9 cellular contexts compared by ENCODE assay signal in genomic region chr19:47848871-47849473, GRCh38. TPM values are rescaled to one million over a fixed set of nuclear protein-coding genes. Genes with fewer than 3 reads are reported as not detected.
DNase-seq lines count a peak whose midpoint lies in the region; ATAC-seq, FAIRE-seq and TF ChIP-seq lines count a peak whose summit lies in the region.
"Had no signal": no experiment of that assay in that cellular context is flagged by ENCODE, and none has a peak within 500 bp of the region (broad histone marks: within the 10 kb centered on the region; RNA-seq: fewer than 3 reads in every experiment).

No MANE protein-coding gene starts in this region.

- no peak for TF ChIP-seq CTCF in tibial artery (IDR thresholded peaks at IDR 0.05)

- peaks cover 12% of the 10 kb centered on the region for H3K4me1 ChIP-seq in HUES64 (ENCODE audit: insufficient read depth, low read length)
- peaks cover 18% of the 10 kb centered on the region for H3K4me1 ChIP-seq in iPS-18a (ENCODE audit: control insufficient read depth, low read depth, low read length)
- H3K4me1 ChIP-seq in tibial artery: no peaks in the 10 kb centered on the region

- ATAC-seq in GM18505 (IDR thresholded peaks at IDR 0.05; ENCODE audit: unreplicated experiment) (no peak), GM19023 (IDR thresholded peaks at IDR 0.05; ENCODE audit: unreplicated experiment) (no peak)

- peak; percentile 9 for DNase-seq in ACHN
- peak; percentile 32 for DNase-seq in activated T-cell treated with anti-CD3 and anti-CD28 coated beads, Interleukin-2, amount 50 U/mL, for 1 hour
- DNase-seq in tibial artery: no peak
- DNase-seq in GM12892 (ENCODE audit: insufficient read length): no peak

- no peak for FAIRE-seq in GM12892 (lab: Jason Lieb, UNC)
- FAIRE-seq: colon had no signal

- H3K27me3 ChIP-seq in HUES64 (ENCODE audit: insufficient read depth, low read length) (no peaks in the 10 kb centered on the region), iPS-18a (ENCODE audit: control insufficient read depth, insufficient read depth, low read length) (no peaks in the 10 kb centered on the region), tibial artery (peaks cover 0 to 63% of the 10 kb centered on the region in 2 donors)

- TF ChIP-seq POLR2A in GM18505 (IDR thresholded peaks at IDR 0.05; ENCODE audit: borderline replicate concordance, extremely low read depth, insufficient read depth, insufficient read length) (no peak), GM12892 (IDR thresholded peaks at IDR 0.05; ENCODE audit: low read depth, low read length) (no peak)

- WGBS in HUES64: 3% methylated on average over 20 of the region's 22 CpGs

- H3K9me3 ChIP-seq in HUES64 (ENCODE audit: insufficient read depth, low read depth, low read length) (no peaks in the 10 kb centered on the region), iPS-18a (ENCODE audit: control insufficient read depth, low read depth, low read length) (no peaks in the 10 kb centered on the region), tibial artery (no peaks in the 10 kb centered on the region)

- peak overlapping the region; percentile 74 for H3K9ac ChIP-seq in HUES64 (ENCODE audit: low read depth, low read length)
- H3K9ac ChIP-seq in iPS-18a (ENCODE audit: low read length): peak overlapping the region; percentile 65

- H3K36me3 ChIP-seq in HUES64 (ENCODE audit: insufficient read depth, low read length) (no peaks in the 10 kb centered on the region), iPS-18a (ENCODE audit: control insufficient read depth, low read depth, low read length) (no peaks in the 10 kb centered on the region), tibial artery (no peaks in the 10 kb centered on the region)

- peak overlapping the region; percentile 56 for H3K4me3 ChIP-seq in HUES64 (ENCODE audit: low read length)
- peak overlapping the region; percentile 56 for H3K4me3 ChIP-seq in iPS-18a (ENCODE audit: low read length)
- no peak overlapping the region for H3K4me3 ChIP-seq in tibial artery

- peak overlapping the region; percentile 96 for H3K27ac ChIP-seq in HUES64 (ENCODE audit: low read depth, low read length)
- H3K27ac ChIP-seq in iPS-18a (ENCODE audit: low read length): peak overlapping the region; percentile 81
- no peak overlapping the region for H3K27ac ChIP-seq in tibial artery

- intact Hi-C loops in tibial artery (cut with DNase I; ENCODE audit: low total_unique reads): no loop called here

- in situ Hi-C loops in ACHN (cut with HindIII; ENCODE audit: low pct_ligation_motif_present, low pct_unique_long_range_greater_than_20kb, low sequenced_read_pairs): no loop called here

RNA-seq across cellular contexts. Expression of gene TPRX2, which starts 10.1 kb away (rescaled TPM):
- polyA plus RNA-seq in HUES64 (2013, experiment 1 of 2): not detected
- polyA plus RNA-seq in HUES64 (2013, experiment 2 of 2): not detected
- polyA plus RNA-seq in GM12892 (2012; ENCODE audit: missing spikeins): not detected

RNA-seq across cellular contexts. Expression of gene CRX, which starts 27.2 kb away (rescaled TPM):
- 0.15 TPM for polyA plus RNA-seq in HUES64 (2013, experiment 1 of 2)
- not detected for polyA plus RNA-seq in HUES64 (2013, experiment 2 of 2)
- polyA plus RNA-seq in GM12892 (2012; ENCODE audit: missing spikeins): not detected

RNA-seq across cellular contexts. Expression of gene SULT2A1, which starts 37.1 kb away (rescaled TPM):
- 0.15 TPM for polyA plus RNA-seq in HUES64 (2013, experiment 1 of 2)
- not detected for polyA plus RNA-seq in HUES64 (2013, experiment 2 of 2)
- not detected for polyA plus RNA-seq in GM12892 (2012; ENCODE audit: missing spikeins)

RNA-seq across cellular contexts. Expression of gene TPRX1, which starts 44.6 kb away (rescaled TPM):
- polyA plus RNA-seq in HUES64 (2013, experiment 1 of 2): not detected
- not detected for polyA plus RNA-seq in HUES64 (2013, experiment 2 of 2)
- polyA plus RNA-seq in GM12892 (2012; ENCODE audit: missing spikeins): not detected

Comparison
In these comparisons a context has a peak if more than half of its experiments do, and no peak if none do; other contexts are left out.
1. DNase-seq: peak in ACHN (single experiment) and activated T-cell treated with anti-CD3 and anti-CD28 coated beads, Interleukin-2, amount 50 U/mL, for 1 hour (single experiment); none in tibial artery (0 of 2) and GM12892 (single experiment).
2. H3K27ac ChIP-seq: peak in HUES64 (single experiment) and iPS-18a (single experiment); none in tibial artery (0 of 2).
3. H3K4me3 ChIP-seq: peak in HUES64 (single experiment) and iPS-18a (single experiment); none in tibial artery (0 of 2).